In the genomic region with DNA sequence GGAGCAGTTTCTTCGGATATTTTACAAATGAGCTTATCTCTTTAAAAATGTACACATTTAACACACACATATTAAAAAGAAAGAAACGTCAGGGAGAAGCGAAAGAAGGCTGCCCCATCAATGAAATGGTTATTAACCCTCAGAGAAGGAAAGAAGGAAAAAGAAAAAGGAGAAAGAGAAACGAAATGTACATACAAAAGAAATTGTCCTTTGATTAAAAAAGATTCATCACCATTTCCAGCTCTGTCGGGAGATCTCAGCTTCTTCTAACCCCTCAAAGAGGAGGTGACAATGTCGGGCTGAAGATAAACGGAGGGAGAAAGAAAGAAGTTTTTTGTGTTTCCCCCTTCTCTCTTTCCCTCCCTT, we compare ENCODE assay signal across 8 cellular contexts. TPM values are rescaled to one million over a fixed set of nuclear protein-coding genes. Genes with fewer than 3 reads are reported as not detected.
A peak's percentile ranks its signal among the peaks of the same experiment; 100 is the strongest.
DNase-seq lines count a peak whose midpoint lies in the region; ATAC-seq and TF ChIP-seq lines count a peak whose summit lies in the region.

No MANE protein-coding gene starts in this region.

- no peaks in the 10 kb centered on the region for H3K36me3 Mint-ChIP-seq in nephron progenitor cell (ENCODE audit: low read depth)

- TF ChIP-seq CTCF in BJ (IDR thresholded peaks at IDR 0.05; ENCODE audit: insufficient read depth, low read depth, low read length), result no peak
- TF ChIP-seq CTCF in LNCaP clone FGC (IDR thresholded peaks at IDR 0.05; ENCODE audit: control insufficient read depth, extremely low read depth, insufficient read depth), result no peak
- TF ChIP-seq CTCF in nephron progenitor cell (IDR thresholded peaks at IDR 0.05), result no peak

- H3K4me1 Mint-ChIP-seq in nephron progenitor cell, result peaks cover 45% of the 10 kb centered on the region

- H3K4me3 ChIP-seq in BJ (ENCODE audit: low read depth, low read length), result peak overlapping the region; percentile 89
- peak overlapping the region; percentile 63 for H3K4me3 ChIP-seq in LNCaP clone FGC (ENCODE audit: low read depth, low read length)
- H3K4me3 ChIP-seq in duodenal mucosa (ENCODE audit: low read depth in 1 of 2, low read length in 2 of 2), result peak overlapping the region; percentile 79 to 92

- DNase-seq in BJ (ENCODE audit: low read depth), result no peak
- DNase-seq in LNCaP clone FGC (ENCODE audit: low read depth), result no peak
- DNase-seq in nephron progenitor cell, result no peak
- DNase-seq in NCI-H187 treated with DMSO at 0.1 percent for 48 hours (lab: John Stamatoyannopoulos, UW), result no peak
- DNase-seq in COR-L47 (lab: John Stamatoyannopoulos, UW), result no peak

- H3K27me3 ChIP-seq in BJ (ENCODE audit: control insufficient read depth, insufficient read depth, low read length) (no peaks in the 10 kb centered on the region), duodenal mucosa (ENCODE audit: control insufficient read depth in 1 of 2, insufficient read depth in 2 of 2, low read length in 2 of 2) (no peaks in the 10 kb centered on the region)

- peaks cover 11% of the 10 kb centered on the region for H3K27me3 Mint-ChIP-seq in nephron progenitor cell (ENCODE audit: low read depth, poor library complexity)

- no peaks in the 10 kb centered on the region for H3K36me3 ChIP-seq in BJ (ENCODE audit: control insufficient read depth, insufficient read depth, low read length)
- H3K36me3 ChIP-seq in duodenal mucosa (ENCODE audit: control insufficient read depth in 1 of 2, insufficient read depth in 2 of 2, low read length in 2 of 2), result no peaks in the 10 kb centered on the region

- POLR2A ChIA-PET in BJ (lab: Charles Lee), result interaction anchor here (0.6 kb wide), 1 partner anchor 134 kb away, joined by 3 read pairs; no protein-coding TSS in a partner anchor

- H3K27ac ChIP-seq in duodenal mucosa (ENCODE audit: low read depth, low read length), result no peak overlapping the region

- peak overlapping the region; percentile 96 for H3K4me3 Mint-ChIP-seq in nephron progenitor cell

- peaks cover 0 to 3% of the 10 kb centered on the region in 2 donors for H3K4me1 ChIP-seq in duodenal mucosa (ENCODE audit: control insufficient read depth in 1 of 2, insufficient read depth in 2 of 2, low read length in 2 of 2)

- peak overlapping the region; percentile 72 for H3K27ac Mint-ChIP-seq in nephron progenitor cell

- ATAC-seq in HG03139 (IDR thresholded peaks at IDR 0.05; ENCODE audit: unreplicated experiment) (no peak), GM19395 (IDR thresholded peaks at IDR 0.05; ENCODE audit: unreplicated experiment) (no peak)

- H3K9me3 Mint-ChIP-seq in nephron progenitor cell, result no peaks in the 10 kb centered on the region

- CTCF ChIA-PET in BJ (lab: Yijun Ruan, JAX), result interaction anchor here (0.6 to 7.7 kb wide), 5 partner anchors 23 to 459 kb away, joined by 3 to 69 read pairs (median 3); no protein-coding TSS in a partner anchor

- no peaks in the 10 kb centered on the region for H3K9me3 ChIP-seq in duodenal mucosa (ENCODE audit: control insufficient read depth in 1 of 2, low read length in 2 of 2)

- peak overlapping the region; percentile 33 to 57 for H3K9ac ChIP-seq in duodenal mucosa (ENCODE audit: low read depth in 1 of 2, low read length in 2 of 2)

RNA-seq across cellular contexts. Expression of a gene that starts 1.5 kb away (rescaled TPM):
- polyA plus RNA-seq in BJ (2011; rRNA removed), result 2.4 and 2.9 TPM in 2 replicates
- 8.4 and 14.4 TPM in 2 replicates for polyA minus RNA-seq in BJ (2011; rRNA and poly(A)+ RNA removed)
